Comparison of ENCODE assay signal across 1 cellular context in the genomic region with DNA sequence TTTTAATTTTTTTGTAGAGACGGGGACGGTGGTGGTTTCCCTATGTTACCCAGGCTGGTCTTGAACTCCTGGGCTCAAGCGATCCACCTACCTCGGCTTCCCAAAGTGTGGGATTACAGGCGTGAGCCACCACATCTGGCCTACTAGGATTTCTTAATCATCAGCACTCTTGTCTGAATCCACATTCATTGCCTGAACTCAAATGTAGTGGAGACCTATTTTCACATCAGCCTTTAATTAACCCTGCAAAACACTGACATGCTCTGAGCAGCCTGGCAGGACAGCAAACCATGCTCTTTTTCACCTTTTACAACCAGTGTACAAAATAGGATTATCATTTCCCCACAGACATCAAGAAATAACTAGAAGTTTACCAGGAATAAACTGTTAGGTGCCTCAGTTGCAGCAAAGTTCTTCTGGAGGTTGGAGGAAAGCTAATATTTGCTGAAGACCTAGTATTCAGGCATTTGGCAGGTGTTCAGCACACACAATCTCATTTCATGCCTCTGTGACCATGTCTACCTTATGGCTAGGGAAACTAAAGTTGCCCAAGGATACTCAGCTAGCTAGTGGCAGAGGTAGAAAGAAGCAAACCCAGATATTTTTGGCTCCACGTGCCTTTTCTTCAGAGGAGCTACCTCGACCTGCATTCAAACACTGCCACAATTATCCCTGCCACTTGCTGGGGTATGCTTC.
TF ChIP-seq lines count a peak whose summit lies in the region.

No MANE protein-coding gene starts in this region.

TF ChIP-seq in WTC11, 78 proteins besides CTCF, POLR2A, EP300 and RAD21 (continued from another document):
- TF ChIP-seq, protein P1, sequence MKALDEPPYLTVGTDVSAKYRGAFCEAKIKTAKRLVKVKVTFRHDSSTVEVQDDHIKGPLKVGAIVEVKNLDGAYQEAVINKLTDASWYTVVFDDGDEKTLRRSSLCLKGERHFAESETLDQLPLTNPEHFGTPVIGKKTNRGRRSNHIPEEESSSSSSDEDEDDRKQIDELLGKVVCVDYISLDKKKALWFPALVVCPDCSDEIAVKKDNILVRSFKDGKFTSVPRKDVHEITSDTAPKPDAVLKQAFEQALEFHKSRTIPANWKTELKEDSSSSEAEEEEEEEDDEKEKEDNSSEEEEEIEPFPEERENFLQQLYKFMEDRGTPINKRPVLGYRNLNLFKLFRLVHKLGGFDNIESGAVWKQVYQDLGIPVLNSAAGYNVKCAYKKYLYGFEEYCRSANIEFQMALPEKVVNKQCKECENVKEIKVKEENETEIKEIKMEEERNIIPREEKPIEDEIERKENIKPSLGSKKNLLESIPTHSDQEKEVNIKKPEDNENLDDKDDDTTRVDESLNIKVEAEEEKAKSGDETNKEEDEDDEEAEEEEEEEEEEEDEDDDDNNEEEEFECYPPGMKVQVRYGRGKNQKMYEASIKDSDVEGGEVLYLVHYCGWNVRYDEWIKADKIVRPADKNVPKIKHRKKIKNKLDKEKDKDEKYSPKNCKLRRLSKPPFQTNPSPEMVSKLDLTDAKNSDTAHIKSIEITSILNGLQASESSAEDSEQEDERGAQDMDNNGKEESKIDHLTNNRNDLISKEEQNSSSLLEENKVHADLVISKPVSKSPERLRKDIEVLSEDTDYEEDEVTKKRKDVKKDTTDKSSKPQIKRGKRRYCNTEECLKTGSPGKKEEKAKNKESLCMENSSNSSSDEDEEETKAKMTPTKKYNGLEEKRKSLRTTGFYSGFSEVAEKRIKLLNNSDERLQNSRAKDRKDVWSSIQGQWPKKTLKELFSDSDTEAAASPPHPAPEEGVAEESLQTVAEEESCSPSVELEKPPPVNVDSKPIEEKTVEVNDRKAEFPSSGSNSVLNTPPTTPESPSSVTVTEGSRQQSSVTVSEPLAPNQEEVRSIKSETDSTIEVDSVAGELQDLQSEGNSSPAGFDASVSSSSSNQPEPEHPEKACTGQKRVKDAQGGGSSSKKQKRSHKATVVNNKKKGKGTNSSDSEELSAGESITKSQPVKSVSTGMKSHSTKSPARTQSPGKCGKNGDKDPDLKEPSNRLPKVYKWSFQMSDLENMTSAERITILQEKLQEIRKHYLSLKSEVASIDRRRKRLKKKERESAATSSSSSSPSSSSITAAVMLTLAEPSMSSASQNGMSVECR (CRISPR knock-in tag; IDR thresholded peaks at IDR 0.05; ENCODE audit: borderline replicate concordance): no peak
- TF ChIP-seq IRF2 (CRISPR knock-in tag; IDR thresholded peaks at IDR 0.05; ENCODE audit: borderline replicate concordance, low read depth) (no peak), ZNF396 (CRISPR knock-in tag; IDR thresholded peaks at IDR 0.05; ENCODE audit: borderline replicate concordance) (no peak), PREB (CRISPR knock-in tag; IDR thresholded peaks at IDR 0.05; ENCODE audit: borderline replicate concordance) (no peak), ELF4 (CRISPR knock-in tag; IDR thresholded peaks at IDR 0.05; ENCODE audit: low read depth) (no peak), GRHL2 (CRISPR knock-in tag; IDR thresholded peaks at IDR 0.05; ENCODE audit: insufficient replicate concordance, severe bottlenecking) (no peak), JAZF1 (CRISPR knock-in tag; IDR thresholded peaks at IDR 0.05) (no peak)
